Comparison of ENCODE assay signal across 22 cellular contexts in the genomic region with DNA sequence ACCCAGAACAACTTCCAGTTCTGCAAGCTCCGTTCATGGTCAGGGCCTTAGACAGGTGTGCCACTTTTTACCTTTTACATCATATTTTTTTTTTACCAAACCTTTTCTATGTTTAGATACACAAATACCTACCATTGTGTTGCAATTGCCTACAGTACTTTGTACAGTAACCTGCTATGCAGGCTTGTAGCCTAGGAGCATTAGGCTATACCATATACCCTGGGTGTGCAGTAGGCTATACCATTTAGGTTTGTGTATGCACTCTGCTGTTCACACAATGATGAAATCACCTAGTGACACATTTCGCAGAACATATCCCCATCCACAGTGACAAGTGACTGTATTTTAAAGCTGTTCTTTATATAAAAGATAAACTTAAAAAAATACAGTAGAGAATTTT.
"Had no signal": no experiment of that assay in that cellular context is flagged by ENCODE, and none has a peak within 500 bp of the region (broad histone marks: within the 10 kb centered on the region; RNA-seq: fewer than 3 reads in every experiment).

No MANE protein-coding gene starts in this region.

- H3K27ac Mint-ChIP-seq: activated naive CD8-positive, alpha-beta T cell; activated T-helper 17 cell treated with anti-CD3 and anti-CD28 coated beads, Interleukin-2, amount 50 U/mL, for 72 hours; neural progenitor cell had no signal

- H2AFZ ChIP-seq: neural progenitor cell had no signal

- H3K4me1 ChIP-seq: adrenal gland, ascending aorta, esophagus muscularis mucosa, heart left ventricle, neural progenitor cell, testis had no signal

- H3K4me2 ChIP-seq: neural progenitor cell had no signal

- H3K9me3 ChIP-seq: adrenal gland, ascending aorta, esophagus muscularis mucosa, heart left ventricle, testis, upper lobe of left lung had no signal

- ATAC-seq: activated T-helper 17 cell treated with anti-CD3 and anti-CD28 coated beads, Interleukin-2, amount 50 U/mL, for 72 hours; heart left ventricle; left lobe of liver; naive thymus-derived CD8-positive, alpha-beta T cell had no signal

- H3K4me3 Mint-ChIP-seq: activated naive CD8-positive, alpha-beta T cell; activated T-helper 17 cell treated with anti-CD3 and anti-CD28 coated beads, Interleukin-2, amount 50 U/mL, for 72 hours; naive thymus-derived CD8-positive, alpha-beta T cell; neural progenitor cell had no signal

- H3K27ac ChIP-seq: adrenal gland, ascending aorta, brain microvascular endothelial cell, esophagus muscularis mucosa, heart left ventricle, neural progenitor cell, testis, upper lobe of left lung, WERI-Rb-1 had no signal

- H3K4me1 Mint-ChIP-seq: activated T-helper 17 cell treated with anti-CD3 and anti-CD28 coated beads, Interleukin-2, amount 50 U/mL, for 72 hours; naive thymus-derived CD8-positive, alpha-beta T cell; neural progenitor cell had no signal

- H3K27me3 Mint-ChIP-seq: activated naive CD8-positive, alpha-beta T cell; activated T-helper 17 cell treated with anti-CD3 and anti-CD28 coated beads, Interleukin-2, amount 50 U/mL, for 72 hours; naive thymus-derived CD8-positive, alpha-beta T cell had no signal

- H3K9ac ChIP-seq: neural progenitor cell had no signal

- DNase-seq: activated CD4-positive, alpha-beta T cell treated with anti-CD3 and anti-CD28 coated beads, Interleukin-2, amount 50 U/mL, for 1 hour; activated CD4-positive, CD25-positive, alpha-beta regulatory T cell treated with anti-CD3 and anti-CD28 coated beads, Interleukin-2, amount 50 U/mL, for 72 hours; activated T-cell treated with anti-CD3 and anti-CD28 coated beads, Interleukin-2, amount 50 U/mL, for 1 hour; adrenal gland; brain microvascular endothelial cell; central memory CD4-positive, alpha-beta T cell; effector memory CD4-positive, alpha-beta T cell; heart left ventricle; islet precursor cell; naive thymus-derived CD8-positive, alpha-beta T cell; stimulated activated CD4-positive, alpha-beta T cell treated with anti-CD3 and anti-CD28 coated beads, Interleukin-4, amount 100 ng/mL, for 1 hour; stimulated activated naive CD4-positive, alpha-beta T cell; testis; upper lobe of left lung; WERI-Rb-1 had no signal

- H3K4me3 ChIP-seq: adrenal gland, ascending aorta, esophagus muscularis mucosa, heart left ventricle, lung, neural progenitor cell, testis, upper lobe of left lung had no signal

- H3K9me3 Mint-ChIP-seq: activated T-helper 17 cell treated with anti-CD3 and anti-CD28 coated beads, Interleukin-2, amount 50 U/mL, for 72 hours; neural progenitor cell had no signal

- H3K36me3 ChIP-seq: neural progenitor cell had no signal

- H3K27me3 ChIP-seq: adrenal gland, ascending aorta, brain microvascular endothelial cell, esophagus muscularis mucosa, heart left ventricle, neural progenitor cell, testis, upper lobe of left lung had no signal
